ENCODE assay signal across 8 cellular contexts in the genomic region with DNA sequence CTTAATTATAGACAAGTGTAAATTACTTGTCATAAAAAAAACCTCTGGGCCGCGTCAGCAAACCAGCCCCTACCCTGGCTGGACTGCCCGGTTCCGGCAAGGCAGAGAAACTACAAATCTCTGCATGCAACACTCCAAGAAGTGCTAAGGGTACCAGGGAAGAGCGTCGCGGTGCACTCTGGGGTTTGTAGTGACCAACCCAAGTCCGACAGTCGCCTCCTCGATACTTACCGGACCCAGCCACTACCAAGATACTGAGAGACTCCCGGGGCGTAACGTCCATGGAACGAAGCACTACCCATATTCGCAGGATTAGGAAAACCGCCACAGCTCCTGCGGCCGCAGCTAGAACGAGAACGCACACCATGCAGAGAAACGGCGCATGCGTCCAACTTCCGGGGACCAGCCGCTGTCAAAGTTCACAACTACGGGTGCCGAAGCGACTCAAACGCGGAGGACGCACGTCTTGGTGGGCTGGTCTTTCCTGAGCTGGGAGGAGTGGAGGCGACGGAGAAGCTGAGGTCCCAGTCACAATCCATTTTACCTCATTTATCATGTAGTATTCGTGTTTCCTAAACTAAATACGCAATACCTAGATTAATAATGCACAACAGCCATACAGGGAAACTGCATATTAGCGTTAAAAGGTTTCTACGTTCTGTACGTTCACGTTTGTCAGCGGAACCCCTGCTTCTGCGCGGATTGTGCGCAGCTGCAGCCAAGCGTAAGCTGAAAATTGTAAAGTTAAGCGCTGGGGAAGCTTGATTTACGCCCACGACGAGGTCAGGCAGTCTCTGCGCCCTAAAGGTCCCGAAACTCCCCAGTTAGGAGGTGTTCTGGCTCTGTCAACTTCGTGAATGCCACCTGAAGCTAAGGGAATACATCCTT. TPM values are rescaled to one million over a fixed set of nuclear protein-coding genes. Genes with fewer than 3 reads are reported as not detected.
A peak's percentile ranks its signal among the peaks of the same experiment; 100 is the strongest.
DNase-seq lines count a peak whose midpoint lies in the region; ATAC-seq, FAIRE-seq and TF ChIP-seq lines count a peak whose summit lies in the region.

A gene with protein sequence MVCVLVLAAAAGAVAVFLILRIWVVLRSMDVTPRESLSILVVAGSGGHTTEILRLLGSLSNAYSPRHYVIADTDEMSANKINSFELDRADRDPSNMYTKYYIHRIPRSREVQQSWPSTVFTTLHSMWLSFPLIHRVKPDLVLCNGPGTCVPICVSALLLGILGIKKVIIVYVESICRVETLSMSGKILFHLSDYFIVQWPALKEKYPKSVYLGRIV (minus strand): TSS at position 420 of the 888 bp plus-strand sequence. CDS start 53 bp downstream, at position 367.

- peak; percentile 59; the same call in 1 of the 2 replicates for TF ChIP-seq POLR2A in H54 (IDR thresholded peaks at IDR 0.05; ENCODE audit: low read depth, low read length)

- no peaks in the 10 kb centered on the region for H3K36me3 Mint-ChIP-seq in natural killer cell

- peak within 1 kb of the TSS; percentile 96 to 98 for H3K27ac Mint-ChIP-seq in natural killer cell

- intact Hi-C loops in natural killer cell (cut with micrococcal nuclease): loop anchor here (1.0 to 10.0 kb wide), 3 partner anchors 108 to 654 kb away; a partner anchor contains a TSS

- POLR2A ChIA-PET in RWPE1 (lab: Yijun Ruan, JAX; ENCODE audit: low non-redundant PET): interaction anchor here (1.2 kb wide), 1 partner anchor 161 kb away, joined by 9 read pairs; a partner anchor contains a TSS

- H3K4me3 Mint-ChIP-seq in natural killer cell: peak within 1 kb of the TSS; percentile 100

- no peaks in the 10 kb centered on the region for H3K9me3 Mint-ChIP-seq in natural killer cell

- peak; percentile 91 for FAIRE-seq in H54 (lab: Jason Lieb, UNC)

- CTCF ChIA-PET in RWPE1 (lab: Yijun Ruan, JAX): interaction anchor here (0.6 to 0.7 kb wide), 3 partner anchors 49 to 1193 kb away, joined by 3 to 4 read pairs (median 3); no protein-coding TSS in a partner anchor

- peak within 1 kb of the TSS; percentile 89 for H3K27ac ChIP-seq in RWPE1

- TF ChIP-seq CTCF in RWPE1 (conservative IDR thresholded peaks at IDR 0.05; ENCODE audit: low read depth): no peak
- no peak for TF ChIP-seq CTCF in fibroblast of pulmonary artery (IDR thresholded peaks at IDR 0.05; ENCODE audit: low read length, missing control alignments)
- no peak for TF ChIP-seq CTCF in natural killer cell (IDR thresholded peaks at IDR 0.05)

- DNase-seq in EL (peak; percentile 95), H54 (ENCODE audit: insufficient read length, low spot score) (peak; percentile 83), LoVo (ENCODE audit: low spot score) (peak; percentile 93), RWPE1 (ENCODE audit: low spot score) (peak; percentile 91), fibroblast of pulmonary artery (ENCODE audit: low read depth) (peak; percentile 97), natural killer cell (peak; percentile 88)
- DNase-seq in activated T-helper 9 cell treated with anti-CD3 and anti-CD28 coated beads, Interleukin-2, amount 50 U/mL, for 16 hours (ENCODE audit: low read depth): peak; percentile 87
- peak; percentile 86 to 96 (median 92) for DNase-seq in stimulated activated naive CD4-positive, alpha-beta T cell (lab: John Stamatoyannopoulos, UW)

- ATAC-seq in natural killer cell: peak; percentile 91 to 94 (median 92)

- H3K27me3 Mint-ChIP-seq in natural killer cell (ENCODE audit: low read depth in 2 of 2): no peaks in the 10 kb centered on the region

- H3K4me1 Mint-ChIP-seq in natural killer cell: peaks cover 14 to 18% of the 10 kb centered on the region in 2 donors

- peak within 1 kb of the TSS; percentile 77 for H3K4me3 ChIP-seq in fibroblast of pulmonary artery (replicated peaks; ENCODE audit: low read depth, low read length)

RNA-seq across cellular contexts. Expression of the gene that starts here (rescaled TPM):
- total RNA-seq in natural killer cell: 1 to 10 TPM in 2 of 3 donors, under 1 TPM in 1; 0.48 to 2.3 (median 1.1) TPM

Comparison
In these comparisons a context has a peak if more than half of its experiments do, and no peak if none do; other contexts are left out.
1. Peak in every context shown above with its lines: DNase-seq, ATAC-seq, H3K4me3 ChIP-seq and H3K27ac ChIP-seq.